Comparison of ENCODE assay signal across 8 cellular contexts in the genomic region with DNA sequence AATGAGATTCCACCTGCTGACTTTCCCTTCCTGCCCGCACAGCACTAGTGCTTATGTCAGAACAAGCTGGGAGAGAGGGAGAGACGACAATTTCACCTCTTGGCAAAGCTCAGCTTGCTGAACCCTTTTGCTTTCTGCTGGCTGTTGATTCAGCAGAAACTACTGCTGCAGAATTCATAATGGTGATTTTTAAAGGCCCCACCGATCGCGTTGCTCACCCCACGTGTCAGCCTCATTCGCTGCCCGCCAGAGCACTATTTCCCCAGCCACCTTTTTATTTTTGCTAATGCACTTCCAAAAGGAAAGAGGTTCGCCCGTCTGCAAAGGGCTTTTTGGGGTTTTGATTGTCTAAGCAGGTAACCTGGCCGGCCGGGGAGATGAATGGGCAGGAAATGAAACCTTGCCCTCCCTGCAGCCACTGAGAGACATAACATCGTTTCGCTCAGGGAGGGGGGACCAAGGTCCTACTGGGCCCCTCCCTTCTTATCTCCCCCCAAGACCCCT. TPM values are rescaled to one million over a fixed set of nuclear protein-coding genes. Genes with fewer than 3 reads are reported as not detected.
DNase-seq lines count a peak whose midpoint lies in the region; ATAC-seq and TF ChIP-seq lines count a peak whose summit lies in the region.

No MANE protein-coding gene starts in this region.

- no peaks in the 10 kb centered on the region for H3K9me3 ChIP-seq in right cardiac atrium (ENCODE audit: control insufficient read depth, low read length)

- H3K27me3 ChIP-seq in right cardiac atrium (ENCODE audit: control insufficient read depth, insufficient read depth): no peaks in the 10 kb centered on the region

- no peaks in the 10 kb centered on the region for H3K4me1 ChIP-seq in right cardiac atrium (ENCODE audit: control insufficient read depth, insufficient read depth, low read length)

- POLR2A ChIA-PET in activated B cell treated with CpG ODN at 0.5 μM for 24 hours (lab: Charles Lee): no interaction called here

- no peaks in the 10 kb centered on the region for H3K9me3 Mint-ChIP-seq in activated B cell treated with CpG ODN at 0.5 μM for 24 hours

- intact Hi-C loops in activated B cell treated with CpG ODN at 0.5 μM for 24 hours (cut with micrococcal nuclease) (no loop called here), right cardiac atrium (cut with DNase I) (no loop called here)

- peak overlapping the region; percentile 29 for H3K4me3 Mint-ChIP-seq in activated B cell treated with CpG ODN at 0.5 μM for 24 hours

- CTCF ChIA-PET in activated B cell treated with CpG ODN at 0.5 μM for 24 hours (lab: Charles Lee): no interaction called here

- H3K4me3 ChIP-seq in right cardiac atrium (ENCODE audit: low read length) (peak overlapping the region; percentile 62), skeletal muscle cell (ENCODE audit: low read depth, low read length) (peak overlapping the region; percentile 52)

- no peak overlapping the region for H3K27ac Mint-ChIP-seq in activated B cell treated with CpG ODN at 0.5 μM for 24 hours

- H3K4me1 Mint-ChIP-seq in activated B cell treated with CpG ODN at 0.5 μM for 24 hours: peaks cover 17% of the 10 kb centered on the region

- no peaks in the 10 kb centered on the region for H3K36me3 Mint-ChIP-seq in activated B cell treated with CpG ODN at 0.5 μM for 24 hours (ENCODE audit: low read depth)

- no peak for ATAC-seq in activated B cell treated with CpG ODN at 0.5 μM for 24 hours (ENCODE audit: low read depth)
- no peak for ATAC-seq in right cardiac atrium
- ATAC-seq in GM21619 (IDR thresholded peaks at IDR 0.05; ENCODE audit: unreplicated experiment): no peak
- ATAC-seq in HG02678 (IDR thresholded peaks at IDR 0.05; ENCODE audit: unreplicated experiment): no peak

- H3K27me3 Mint-ChIP-seq in activated B cell treated with CpG ODN at 0.5 μM for 24 hours: peaks cover 35% of the 10 kb centered on the region

- H3K27ac ChIP-seq in right cardiac atrium (ENCODE audit: low read length): no peak overlapping the region

- 10% methylated on average over 14 of the region's 14 CpGs for WGBS in right cardiac atrium

- TF ChIP-seq CTCF in activated B cell treated with CpG ODN at 0.5 μM for 24 hours (IDR thresholded peaks at IDR 0.05): no peak

- peak; percentile 11 for DNase-seq in NCI-H1105 treated with DMSO at 0.1 percent for 48 hours (lab: John Stamatoyannopoulos, UW)
- DNase-seq in NCI-H1105 (lab: John Stamatoyannopoulos, UW): no peak
- DNase-seq in activated B cell treated with CpG ODN at 0.5 μM for 24 hours: no peak
- no peak for DNase-seq in right cardiac atrium
- DNase-seq in skeletal muscle cell (ENCODE audit: low read depth): no peak
- DNase-seq in stimulated activated naive CD4-positive, alpha-beta T cell treated with Interleukin-2 at 50 U/mL for 16 hours (lab: John Stamatoyannopoulos, UW): no peak

RNA-seq across cellular contexts. Expression of gene PPP2R2B, which starts 1.3 kb away (rescaled TPM):
- total RNA-seq in activated B cell treated with CpG ODN at 0.5 μM for 24 hours (not detected in 2 replicates), right cardiac atrium (1 to 10 TPM; 3.0 to 9.0 (median 4.5) TPM)
- 3.3 TPM for polyA plus RNA-seq in right cardiac atrium
